1 cellular context compared by ENCODE assay signal in genomic region chr22:22882033-22882717, GRCh38.
TF ChIP-seq lines count a peak whose summit lies in the region.

No MANE protein-coding gene starts in this region.

TF ChIP-seq in HepG2, 621 proteins besides CTCF, POLR2A, EP300 and RAD21 (continued from another document):
- TF ChIP-seq PRDM10 (CRISPR knock-in tag; IDR thresholded peaks at IDR 0.05; ENCODE audit: low read depth), result no peak
- TF ChIP-seq CHD4 (IDR thresholded peaks at IDR 0.05; ENCODE audit: borderline replicate concordance, low read length), result no peak
- no peak for TF ChIP-seq ZNF143 (CRISPR knock-in tag; IDR thresholded peaks at IDR 0.05)
- TF ChIP-seq EED (CRISPR knock-in tag; IDR thresholded peaks at IDR 0.05), result no peak
- TF ChIP-seq ZNF567 (CRISPR knock-in tag; IDR thresholded peaks at IDR 0.05; ENCODE audit: borderline replicate concordance), result no peak
